11 cellular contexts compared by ENCODE assay signal in genomic region chr6:75281643-75282042, GRCh38. TPM values are rescaled to one million over a fixed set of nuclear protein-coding genes. Genes with fewer than 3 reads are reported as not detected.
DNase-seq lines count a peak whose midpoint lies in the region; ATAC-seq, FAIRE-seq and TF ChIP-seq lines count a peak whose summit lies in the region.
"Had no signal": no experiment of that assay in that cellular context is flagged by ENCODE, and none has a peak within 500 bp of the region (broad histone marks: within the 10 kb centered on the region; RNA-seq: fewer than 3 reads in every experiment).

No MANE protein-coding gene starts in this region.

- POLR2A ChIA-PET in A549 (lab: Yijun Ruan, JAX): interaction anchor here (0.6 kb wide), 1 partner anchor 8 kb away, joined by 3 read pairs; no protein-coding TSS in a partner anchor
- POLR2A ChIA-PET in T-cell (lab: Charles Lee): no interaction called here

- intact Hi-C loops in Calu3 (cut with micrococcal nuclease; ENCODE audit: unreplicated experiment): no loop called here

- H3K4me1 ChIP-seq in A549 (peaks cover 59% of the 10 kb centered on the region), foreskin keratinocyte (peaks cover 43% of the 10 kb centered on the region)

- H3K27me3 ChIP-seq in foreskin keratinocyte (no peaks in the 10 kb centered on the region), H7 (ENCODE audit: control insufficient read depth, insufficient read depth, low read length) (no peaks in the 10 kb centered on the region)

- H3K4me1 Mint-ChIP-seq in T-cell: peaks cover 48 to 52% (median 49%) of the 10 kb centered on the region in 3 donors
- H3K4me1 Mint-ChIP-seq in Calu3 (ENCODE audit: low read depth, unreplicated experiment): peaks cover 22% of the 10 kb centered on the region

- TF ChIP-seq POLR2A in A549 (IDR thresholded peaks at IDR 0.05; ENCODE audit: low read length): no peak

- no TSS peak for BruUV-seq in Calu3 (replicated peaks; lab: Mats Ljungman, UMichigan)

- peak overlapping the region; percentile 97; the same call in 2 of the 3 replicates for H3K4me3 ChIP-seq in A549
- H3K4me3 ChIP-seq in H7 (ENCODE audit: insufficient read depth, low read depth, low read length): no peak overlapping the region

- no peaks in the 10 kb centered on the region for H3K27me3 Mint-ChIP-seq in T-cell
- no peaks in the 10 kb centered on the region for H3K27me3 Mint-ChIP-seq in Calu3 (ENCODE audit: unreplicated experiment)

- no peak for TF ChIP-seq EP300 in A549 (IDR thresholded peaks at IDR 0.05)

- CTCF ChIA-PET in A549 (lab: Yijun Ruan, JAX): interaction anchor here (1.3 to 1.7 kb wide), 2 partner anchors 10 to 15 kb away, joined by 3 to 6 read pairs; no protein-coding TSS in a partner anchor
- CTCF ChIA-PET in T-cell (lab: Charles Lee): interaction anchor here (0.5 to 4.6 kb wide), 5 partner anchors 14 to 1833 kb away, joined by 3 to 40 read pairs (median 4); no protein-coding TSS in a partner anchor
- CTCF ChIA-PET in Calu3 (lab: Charles Lee): no interaction called here

- H3K27ac Mint-ChIP-seq in T-cell (peak overlapping the region in 1 of 2 donors; percentile 35), Calu3 (ENCODE audit: unreplicated experiment) (no peak overlapping the region)

- FAIRE-seq in A549 (lab: Jason Lieb, UNC): no peak

- H3K9me3 Mint-ChIP-seq in T-cell (no peaks in the 10 kb centered on the region), Calu3 (ENCODE audit: low read depth, unreplicated experiment) (no peaks in the 10 kb centered on the region)

- H3K36me3 Mint-ChIP-seq in T-cell (peaks cover 8% of the 10 kb centered on the region), Calu3 (ENCODE audit: insufficient read depth, unreplicated experiment) (peaks cover 4% of the 10 kb centered on the region)

- no peaks in the 10 kb centered on the region for H3K9me3 ChIP-seq in A549

- DNase-seq in A549 (ENCODE audit: low read depth in 1 of 2, low spot score in 1 of 2): no peak
- no peak for DNase-seq in T-cell
- no peak for DNase-seq in foreskin keratinocyte
- DNase-seq in AG20443 (ENCODE audit: low spot score): no peak
- no peak for DNase-seq in Calu3
- DNase-seq in H7: no peak
- DNase-seq in cerebellar nuclear complex (lab: John Stamatoyannopoulos, UW): no peak
- DNase-seq: DMS153, OCI-M1, trophoblast cell had no signal

- peak overlapping the region; percentile 85 for H3K4me2 ChIP-seq in A549

- no peak for TF ChIP-seq CTCF in A549 (IDR thresholded peaks at IDR 0.05)
- no peak for TF ChIP-seq CTCF in foreskin keratinocyte (conservative IDR thresholded peaks at IDR 0.05)
- TF ChIP-seq CTCF in Calu3 (IDR thresholded peaks at IDR 0.05; ENCODE audit: unreplicated experiment): no peak

- TF ChIP-seq RAD21 in A549 (conservative IDR thresholded peaks at IDR 0.05 in 1 of 2, IDR thresholded peaks at IDR 0.05 in 1 of 2): no peak

- H3K4me3 Mint-ChIP-seq in T-cell (peak overlapping the region in 2 of 3 donors; percentile 17 to 32), Calu3 (ENCODE audit: low read depth, unreplicated experiment) (no peak overlapping the region)

- no peaks in the 10 kb centered on the region for H3K36me3 ChIP-seq in H7 (replicated peaks; ENCODE audit: control insufficient read depth, insufficient read depth, low read length)

- ATAC-seq in A549 (no peak), GM18519 (IDR thresholded peaks at IDR 0.05; ENCODE audit: low FRiP score, unreplicated experiment) (peak; percentile 24), T-cell (replicated peaks in 1 of 4) (no peak), foreskin keratinocyte (no peak)

- peak overlapping the region; percentile 66 to 70; a peak in 5 of 6 replicates for H3K27ac ChIP-seq in A549
- peak overlapping the region; percentile 20 for H3K27ac ChIP-seq in foreskin keratinocyte

TF ChIP-seq in A549, 52 proteins besides CTCF, POLR2A, EP300 and RAD21:
- TF ChIP-seq MAX (IDR thresholded peaks at IDR 0.05): no peak
- no peak for TF ChIP-seq TP53 (CRISPR knock-in tag; IDR thresholded peaks at IDR 0.05)
- no peak for TF ChIP-seq HOXB13 (CRISPR knock-in tag; IDR thresholded peaks at IDR 0.05; ENCODE audit: low read depth)
- no peak for TF ChIP-seq MAFK (IDR thresholded peaks at IDR 0.05; ENCODE audit: partially characterized antibody)
- no peak for TF ChIP-seq CHD4 (IDR thresholded peaks at IDR 0.05; ENCODE audit: borderline replicate concordance)
- no peak for TF ChIP-seq ZC3H11A (IDR thresholded peaks at IDR 0.05)
- TF ChIP-seq KDM1A (IDR thresholded peaks at IDR 0.05; ENCODE audit: low read depth): no peak
- TF ChIP-seq EHMT2 (IDR thresholded peaks at IDR 0.05; ENCODE audit: low read depth): no peak
TF ChIP-seq in A549: peak in this region for 0.

RNA-seq across cellular contexts. Expression of gene TMEM30A, which starts 2.9 kb away (rescaled TPM):
- polyA plus RNA-seq in A549 (2011; rRNA removed) (75.5 and 94.3 TPM in 2 replicates), A549 (2017; fragmentation: RNase III; extraction: RNeasy Plus Mini Kit Qiagen cat#74134 plus additional on column Dnase treatment) (56.1 to 65.1 TPM (median 61.6 TPM) in 3 replicates), foreskin keratinocyte (24.5 and 28.8 TPM in 2 replicates)
- 10.5 and 13.0 TPM in 2 replicates for polyA plus RNA-seq in A549 (2012; cell fraction: cytosol; rRNA removed)
- 9.4 and 17.2 TPM in 2 replicates for polyA plus RNA-seq in A549 (2012; cell fraction: nucleus; rRNA removed)
- 26.4 and 26.9 TPM in 2 replicates for polyA minus RNA-seq in A549 (2011; rRNA and poly(A)+ RNA removed)
- total RNA-seq in T-cell (10 to 100 TPM; 43.4 to 67.6 (median 55.1) TPM), foreskin keratinocyte (69.1 and 72.1 TPM in 2 replicates), Calu3 (2022) (105 and 141 TPM in 2 replicates)
- 33.0 and 45.1 TPM in 2 replicates for total RNA-seq in H7 (2014; rRNA removed; shearing (Covaris generic))

RNA-seq across cellular contexts. Expression of gene COX7A2, which starts 38.0 kb away (rescaled TPM):
- 271 and 360 TPM in 2 replicates for polyA plus RNA-seq in A549 (2011; rRNA removed)
- 240 and 249 TPM in 2 replicates for polyA plus RNA-seq in A549 (2012; cell fraction: cytosol; rRNA removed)
- polyA plus RNA-seq in A549 (2012; cell fraction: nucleus; rRNA removed): 97.7 and 193 TPM in 2 replicates
- polyA plus RNA-seq in A549 (2017; fragmentation: RNase III; extraction: RNeasy Plus Mini Kit Qiagen cat#74134 plus additional on column Dnase treatment): 464 to 507 TPM (median 488 TPM) in 3 replicates
- polyA minus RNA-seq in A549 (2011; rRNA and poly(A)+ RNA removed): 21.3 and 22.8 TPM in 2 replicates
- 100 to 1,000 TPM; 195 to 213 (median 198) TPM for total RNA-seq in T-cell
- 475 and 490 TPM in 2 replicates for total RNA-seq in foreskin keratinocyte
- polyA plus RNA-seq in foreskin keratinocyte: 478 and 491 TPM in 2 replicates
- 441 and 459 TPM in 2 replicates for total RNA-seq in Calu3 (2022)
- 282 and 292 TPM in 2 replicates for total RNA-seq in H7 (2014; rRNA removed; shearing (Covaris generic))
